In genomic region chr16:84194470-84195200, GRCh38 we compare ENCODE assay signal across 11 cellular contexts. TPM values are rescaled to one million over a fixed set of nuclear protein-coding genes. Genes with fewer than 3 reads are reported as not detected.
DNase-seq lines count a peak whose midpoint lies in the region; ATAC-seq and TF ChIP-seq lines count a peak whose summit lies in the region.
"Had no signal": no experiment of that assay in that cellular context is flagged by ENCODE, and none has a peak within 500 bp of the region (broad histone marks: within the 10 kb centered on the region; RNA-seq: fewer than 3 reads in every experiment).

No MANE protein-coding gene starts in this region.

- H3K4me2 ChIP-seq in osteoblast (ENCODE audit: insufficient read depth, low read length): no peak overlapping the region
- H3K4me2 ChIP-seq in PC-3 (ENCODE audit: low read length): no peak overlapping the region

- TF ChIP-seq CTCF in Peyer's patch (IDR thresholded peaks at IDR 0.05) (no peak), osteoblast (IDR thresholded peaks at IDR 0.05; ENCODE audit: extremely low read depth, low read depth, low read length) (no peak), PC-3 (conservative IDR thresholded peaks at IDR 0.05; ENCODE audit: low read depth, low read length) (no peak)

- H3K27ac ChIP-seq in CD4-positive, alpha-beta memory T cell (ENCODE audit: low read depth, low read length): no peak overlapping the region
- H3K27ac ChIP-seq in Peyer's patch: no peak overlapping the region
- H3K27ac ChIP-seq in osteoblast (ENCODE audit: low read depth, low read length): no peak overlapping the region
- H3K27ac ChIP-seq in PC-3 (ENCODE audit: low read length): no peak overlapping the region
- H3K27ac ChIP-seq: brain microvascular endothelial cell, parathyroid adenoma had no signal

- TF ChIP-seq POLR2A in Peyer's patch (IDR thresholded peaks at IDR 0.05): no peak

- peaks cover 3 to 18% (median 16%) of the 10 kb centered on the region in 4 donors for H3K4me1 Mint-ChIP-seq in CD4-positive, alpha-beta memory T cell
- H3K4me1 Mint-ChIP-seq in effector memory CD8-positive, alpha-beta T cell (ENCODE audit: low read depth in 2 of 2): peaks cover 9 to 10% of the 10 kb centered on the region in 2 donors

- H3K36me3 Mint-ChIP-seq in CD4-positive, alpha-beta memory T cell: no peaks in the 10 kb centered on the region
- H3K36me3 Mint-ChIP-seq in effector memory CD8-positive, alpha-beta T cell (ENCODE audit: insufficient read depth): no peaks in the 10 kb centered on the region

- H3F3A ChIP-seq in PC-3 (ENCODE audit: low read length, unreplicated experiment): no peaks in the 10 kb centered on the region

- peak in 4 of 5 donors; percentile 17 to 53 (median 26) for DNase-seq in CD4-positive, alpha-beta memory T cell
- DNase-seq in Peyer's patch: peak in 2 of 3 donors; percentile 36 to 73
- no peak for DNase-seq in effector memory CD8-positive, alpha-beta T cell
- no peak for DNase-seq in osteoblast (ENCODE audit: insufficient read length, low spot score, missing footprints)
- no peak for DNase-seq in PC-3
- DNase-seq in posterior vena cava (ENCODE audit: low spot score): no peak
- no peak for DNase-seq in DMS114 treated with DMSO at 0.1 percent for 48 hours (lab: John Stamatoyannopoulos, UW; ENCODE audit: unreplicated experiment)
- DNase-seq: brain microvascular endothelial cell had no signal

- no peaks in the 10 kb centered on the region for H3K79me2 ChIP-seq in osteoblast (ENCODE audit: insufficient read depth, low read length)
- H3K79me2 ChIP-seq in PC-3 (ENCODE audit: low read length): no peaks in the 10 kb centered on the region
- H3K79me2 ChIP-seq: parathyroid adenoma had no signal

- H3K27ac Mint-ChIP-seq in CD4-positive, alpha-beta memory T cell: peak overlapping the region in 1 of 7 donors; percentile 42
- H3K27ac Mint-ChIP-seq in effector memory CD8-positive, alpha-beta T cell: peak overlapping the region; percentile 62 to 72

- no peaks in the 10 kb centered on the region for H3K9me3 ChIP-seq in CD4-positive, alpha-beta memory T cell (ENCODE audit: control insufficient read depth in 1 of 2, low read length in 2 of 2)
- H3K9me3 ChIP-seq in Peyer's patch (no peaks in the 10 kb centered on the region), osteoblast (ENCODE audit: low read depth, low read length) (no peaks in the 10 kb centered on the region), PC-3 (ENCODE audit: low read length) (no peaks in the 10 kb centered on the region)

- CTCF ChIA-PET in CD4-positive, alpha-beta memory T cell (lab: Charles Lee; ENCODE audit: partially characterized antibody): interaction anchor here (1.2 kb wide), 1 partner anchor 129 kb away, joined by 3 read pairs; no protein-coding TSS in a partner anchor
- CTCF ChIA-PET in PC-3 (lab: Charles Lee): no interaction called here

- H3K4me3 Mint-ChIP-seq in CD4-positive, alpha-beta memory T cell: peak overlapping the region in 6 of 8 donors; percentile 55 to 72 (median 69)
- peak overlapping the region; percentile 59 to 72 for H3K4me3 Mint-ChIP-seq in effector memory CD8-positive, alpha-beta T cell

- no peak overlapping the region for H3K4me3 ChIP-seq in CD4-positive, alpha-beta memory T cell (ENCODE audit: low read length in 2 of 2)
- H3K4me3 ChIP-seq in Peyer's patch (peak overlapping the region in 1 of 4 donors; percentile 9), osteoblast (ENCODE audit: insufficient read depth, low read length) (no peak overlapping the region), PC-3 (ENCODE audit: low read length) (no peak overlapping the region)

- POLR2A ChIA-PET in CD4-positive, alpha-beta memory T cell (lab: Charles Lee; ENCODE audit: partially characterized antibody): interaction anchor here (0.6 kb wide), 1 partner anchor 78 kb away, joined by 3 read pairs; the partner anchor contains the start of gene MBTPS1
- POLR2A ChIA-PET in PC-3 (lab: Charles Lee; ENCODE audit: unreplicated experiment): no interaction called here

- H3K9me3 Mint-ChIP-seq in CD4-positive, alpha-beta memory T cell: no peaks in the 10 kb centered on the region
- H3K9me3 Mint-ChIP-seq in effector memory CD8-positive, alpha-beta T cell: no peaks in the 10 kb centered on the region

- intact Hi-C loops in CD4-positive, alpha-beta memory T cell (cut with micrococcal nuclease): no loop called here
- intact Hi-C loops in PC-3 (cut with micrococcal nuclease): no loop called here
- intact Hi-C loops in posterior vena cava (cut with DNase I): no loop called here

- H3K9me2 ChIP-seq in PC-3 (replicated peaks; ENCODE audit: low read length): no peaks in the 10 kb centered on the region

- no peaks in the 10 kb centered on the region for H3K27me3 ChIP-seq in CD4-positive, alpha-beta memory T cell (ENCODE audit: insufficient read depth, low read length)
- H3K27me3 ChIP-seq in Peyer's patch: no peaks in the 10 kb centered on the region
- peaks cover 5% of the 10 kb centered on the region for H3K27me3 ChIP-seq in osteoblast (ENCODE audit: insufficient read depth, low read length)
- H3K27me3 ChIP-seq in PC-3 (ENCODE audit: low read length): no peaks in the 10 kb centered on the region
- H3K27me3 ChIP-seq: brain microvascular endothelial cell had no signal

- H2AFZ ChIP-seq in osteoblast (ENCODE audit: low read length) (no peak overlapping the region), PC-3 (ENCODE audit: low read length) (no peak overlapping the region)
- H2AFZ ChIP-seq: parathyroid adenoma had no signal

- H3K36me3 ChIP-seq in CD4-positive, alpha-beta memory T cell (ENCODE audit: insufficient read depth, low read length): no peaks in the 10 kb centered on the region
- H3K36me3 ChIP-seq in Peyer's patch (no peaks in the 10 kb centered on the region), osteoblast (ENCODE audit: insufficient read depth, low read length) (no peaks in the 10 kb centered on the region), PC-3 (ENCODE audit: low read depth, low read length) (no peaks in the 10 kb centered on the region)
- H3K36me3 ChIP-seq: brain microvascular endothelial cell had no signal

- BruUV-seq in PC-3 (replicated peaks; lab: Mats Ljungman, UMichigan): no TSS peak

- H3K4me1 ChIP-seq in CD4-positive, alpha-beta memory T cell (ENCODE audit: insufficient read depth, low read length): peaks cover 10% of the 10 kb centered on the region
- H3K4me1 ChIP-seq in Peyer's patch: no peaks in the 10 kb centered on the region
- peaks cover 5% of the 10 kb centered on the region for H3K4me1 ChIP-seq in osteoblast (ENCODE audit: insufficient read depth, low read length)
- no peaks in the 10 kb centered on the region for H3K4me1 ChIP-seq in PC-3 (ENCODE audit: insufficient read depth, low read length)
- H3K4me1 ChIP-seq: parathyroid adenoma had no signal

- no peaks in the 10 kb centered on the region for H3K27me3 Mint-ChIP-seq in CD4-positive, alpha-beta memory T cell
- peaks cover 6 to 40% of the 10 kb centered on the region in 2 donors for H3K27me3 Mint-ChIP-seq in effector memory CD8-positive, alpha-beta T cell

- ATAC-seq in GM21619 (IDR thresholded peaks at IDR 0.05; ENCODE audit: unreplicated experiment): peak; percentile 65
- ATAC-seq in effector memory CD8-positive, alpha-beta T cell (replicated peaks): peak; percentile 72
- no peak for ATAC-seq in PC-3

- H3K9ac ChIP-seq in PC-3 (ENCODE audit: low read length): no peak overlapping the region
- H3K9ac ChIP-seq: parathyroid adenoma had no signal

- no peaks in the 10 kb centered on the region for H4K20me1 ChIP-seq in osteoblast (ENCODE audit: insufficient read depth, low read length)
- H4K20me1 ChIP-seq in PC-3 (ENCODE audit: low read length): no peaks in the 10 kb centered on the region

RNA-seq across cellular contexts. Expression of gene ADAD2, which starts 3.7 kb away (rescaled TPM):
- not detected for total RNA-seq in CD4-positive, alpha-beta memory T cell
- not detected for polyA plus RNA-seq in CD4-positive, alpha-beta memory T cell
- total RNA-seq in Peyer's patch (1 to 10 TPM in 1 of 4 donors, not detected in 3; 1.8 TPM), osteoblast (under 0.01 TPM in 1 of 2 replicates, not detected in the other), PC-3 (2014; rRNA removed) (not detected in 2 replicates), posterior vena cava (not detected)
- total RNA-seq: T-helper 1 cell treated with Interleukin-12 subunit alpha and Interleukin-12 subunit beta and Interleukin-4 antibody, amounts not matched to agents 30 ng/mL and 1 ng/mL, for 36 hours had no signal

RNA-seq across cellular contexts. Expression of gene TAF1C, which starts 7.8 kb away (rescaled TPM):
- 100 to 1,000 TPM in 1 of 2 experiments, 10 to 100 TPM in 1; 91.5 to 102 TPM for total RNA-seq in CD4-positive, alpha-beta memory T cell
- 10 to 100 TPM in 1 of 2 donors, 1 to 10 TPM in 1; 4.1 to 10.9 TPM for polyA plus RNA-seq in CD4-positive, alpha-beta memory T cell
- total RNA-seq in Peyer's patch: 100 to 1,000 TPM in 2 of 4 donors, 10 to 100 TPM in 2; 61.3 to 169 (median 97.0) TPM
- 19.5 and 20.6 TPM in 2 replicates for total RNA-seq in osteoblast
- 21.8 and 28.0 TPM in 2 replicates for total RNA-seq in PC-3 (2014; rRNA removed)
- total RNA-seq in posterior vena cava: 10 to 100 TPM; 32.3 to 35.9 TPM

RNA-seq across cellular contexts. Expression of gene KCNG4, which starts 45.2 kb away (rescaled TPM):
- total RNA-seq in CD4-positive, alpha-beta memory T cell: not detected
- not detected for polyA plus RNA-seq in CD4-positive, alpha-beta memory T cell
- total RNA-seq in Peyer's patch: not detected
- total RNA-seq in osteoblast: not detected in 2 replicates
- 0.04 TPM in 1 of 2 replicates, not detected in the other for total RNA-seq in PC-3 (2014; rRNA removed)
- total RNA-seq in posterior vena cava: not detected
- total RNA-seq: T-helper 1 cell treated with Interleukin-12 subunit alpha and Interleukin-12 subunit beta and Interleukin-4 antibody, amounts not matched to agents 30 ng/mL and 1 ng/mL, for 36 hours had no signal

RNA-seq across cellular contexts. Expression of gene DNAAF1, which starts 49.5 kb away (rescaled TPM):
- under 1 TPM in 1 of 2 experiments, not detected in 1; 0.19 TPM for total RNA-seq in CD4-positive, alpha-beta memory T cell
- 1 to 10 TPM in 1 of 2 donors, not detected in 1; 1.2 TPM for polyA plus RNA-seq in CD4-positive, alpha-beta memory T cell
- total RNA-seq in Peyer's patch (not detected), osteoblast (0.29 and 0.36 TPM in 2 replicates), PC-3 (2014; rRNA removed) (not detected in 2 replicates), posterior vena cava (not detected)
- total RNA-seq: T-helper 1 cell treated with Interleukin-12 subunit alpha and Interleukin-12 subunit beta and Interleukin-4 antibody, amounts not matched to agents 30 ng/mL and 1 ng/mL, for 36 hours had no signal

RNA-seq across cellular contexts. Expression of gene HSDL1, which starts 49.7 kb away (rescaled TPM):
- total RNA-seq in CD4-positive, alpha-beta memory T cell: 10 to 100 TPM; 20.1 to 23.0 TPM
- 10 to 100 TPM in 1 of 2 donors, 1 to 10 TPM in 1; 9.9 to 11.4 TPM for polyA plus RNA-seq in CD4-positive, alpha-beta memory T cell
- 10 to 100 TPM in 3 of 4 donors, 1 to 10 TPM in 1; 8.4 to 25.0 (median 10.8) TPM for total RNA-seq in Peyer's patch
- total RNA-seq in osteoblast: 18.1 and 18.9 TPM in 2 replicates
- total RNA-seq in PC-3 (2014; rRNA removed): 9.7 and 13.3 TPM in 2 replicates
- 10 to 100 TPM; 10.1 to 21.2 TPM for total RNA-seq in posterior vena cava

Comparison
In these comparisons a context has a peak if more than half of its experiments do, and no peak if none do; other contexts are left out.
1. DNase-seq: peak in CD4-positive, alpha-beta memory T cell (4 of 5) and Peyer's patch (2 of 3); none in effector memory CD8-positive, alpha-beta T cell (0 of 3), osteoblast (single experiment), PC-3 (single experiment), posterior vena cava (single experiment) and DMS114 treated with DMSO at 0.1 percent for 48 hours (single experiment).